Comparison of ENCODE assay signal across 8 cellular contexts in genomic region chr16:30896203-30896889, GRCh38. TPM values are rescaled to one million over a fixed set of nuclear protein-coding genes. Genes with fewer than 3 reads are reported as not detected.
A peak's percentile ranks its signal among the peaks of the same experiment; 100 is the strongest.
DNase-seq lines count a peak whose midpoint lies in the region; ATAC-seq and TF ChIP-seq lines count a peak whose summit lies in the region.

Gene CTF1, plus strand, starts transcription at chr16:30896614. Its CDS starts 30 bp downstream, at chr16:30896644.

- peaks cover 0 to 7% of the 10 kb centered on the region in 2 donors for H3K36me3 Mint-ChIP-seq in CD4-positive, alpha-beta memory T cell

- H2AFZ ChIP-seq in hepatocyte, result peak within 1 kb of the TSS; percentile 74

- 4% methylated on average over 21 of the region's 36 CpGs for WGBS in hepatocyte (ENCODE audit: low lambda C conversion rate, missing lambda C conversion rate)

- no peak for DNase-seq in CD4-positive, alpha-beta memory T cell
- DNase-seq in LHCN-M2 (ENCODE audit: low read depth), result peak; percentile 72
- DNase-seq in astrocyte of the hippocampus (ENCODE audit: low read depth, low spot score), result peak; percentile 94
- DNase-seq in hepatocyte (ENCODE audit: low spot score), result peak; percentile 91
- DNase-seq in posterior cingulate gyrus, result peak in 7 of 10 donors; percentile 42 to 93 (median 58)
- DNase-seq in HuH-7.5 (ENCODE audit: low spot score), result no peak
- DNase-seq in NCI-H2107 (lab: John Stamatoyannopoulos, UW), result no peak

- CTCF ChIA-PET in CD4-positive, alpha-beta memory T cell (lab: Charles Lee; ENCODE audit: partially characterized antibody), result interaction anchor here (0.9 to 8.3 kb wide), 2 partner anchors 52 to 83 kb away, joined by 3 to 124 read pairs; no protein-coding TSS in a partner anchor

- intact Hi-C loops in CD4-positive, alpha-beta memory T cell (cut with micrococcal nuclease), result loop anchor here (2.0 kb wide), 1 partner anchor 60 kb away; the partner anchor contains the start of gene SETD1A
- intact Hi-C loops in posterior cingulate gyrus (cut with DNase I), result no loop called here

- H3K79me2 ChIP-seq in hepatocyte, result peaks cover 21% of the 10 kb centered on the region

- H3K27me3 ChIP-seq in CD4-positive, alpha-beta memory T cell (ENCODE audit: insufficient read depth, low read length), result no peaks in the 10 kb centered on the region
- no peaks in the 10 kb centered on the region for H3K27me3 ChIP-seq in hepatocyte

- H3K27me3 Mint-ChIP-seq in CD4-positive, alpha-beta memory T cell, result no peaks in the 10 kb centered on the region

- H3K4me1 Mint-ChIP-seq in CD4-positive, alpha-beta memory T cell, result peaks cover 30 to 60% (median 45%) of the 10 kb centered on the region in 4 donors

- H3K4me3 Mint-ChIP-seq in CD4-positive, alpha-beta memory T cell, result peak within 1 kb of the TSS; percentile 59 to 88 (median 79)

- peak within 1 kb of the TSS; percentile 46 for H3K27ac ChIP-seq in CD4-positive, alpha-beta memory T cell (ENCODE audit: low read depth, low read length)
- peak within 1 kb of the TSS; percentile 98 for H3K27ac ChIP-seq in hepatocyte

- H3K4me3 ChIP-seq in CD4-positive, alpha-beta memory T cell (ENCODE audit: low read length in 2 of 2), result no peak within 1 kb of the TSS
- H3K4me3 ChIP-seq in hepatocyte, result peak within 1 kb of the TSS; percentile 30

- no peak for ATAC-seq in GM19397 (IDR thresholded peaks at IDR 0.05; ENCODE audit: unreplicated experiment)

- peaks cover 3% of the 10 kb centered on the region for H3K36me3 ChIP-seq in CD4-positive, alpha-beta memory T cell (ENCODE audit: insufficient read depth, low read length)
- H3K36me3 ChIP-seq in hepatocyte (replicated peaks; ENCODE audit: insufficient read depth, low read depth), result no peaks in the 10 kb centered on the region

- POLR2A ChIA-PET in CD4-positive, alpha-beta memory T cell (lab: Charles Lee; ENCODE audit: partially characterized antibody), result interaction anchor here (0.5 to 10.9 kb wide), 5 partner anchors 20 to 901 kb away, joined by 3 to 177 read pairs (median 4); partner anchors contain the start of gene HIRIP3

- peaks cover 40% of the 10 kb centered on the region for H3K4me1 ChIP-seq in CD4-positive, alpha-beta memory T cell (ENCODE audit: insufficient read depth, low read length)
- peaks cover 31% of the 10 kb centered on the region for H3K4me1 ChIP-seq in hepatocyte (ENCODE audit: insufficient read depth)

- H4K20me1 ChIP-seq in hepatocyte (ENCODE audit: insufficient read depth, poor library complexity, severe bottlenecking), result no peaks in the 10 kb centered on the region

- peak within 1 kb of the TSS; percentile 83 for H3K4me2 ChIP-seq in hepatocyte

- H3K27ac Mint-ChIP-seq in CD4-positive, alpha-beta memory T cell, result peak within 1 kb of the TSS; percentile 83 to 97 (median 90)

- no peaks in the 10 kb centered on the region for H3K9me2 ChIP-seq in hepatocyte (replicated peaks; ENCODE audit: insufficient read depth)

- peaks cover 0 to 3% (median 0%) of the 10 kb centered on the region in 8 donors for H3K9me3 Mint-ChIP-seq in CD4-positive, alpha-beta memory T cell

- TF ChIP-seq CTCF in hepatocyte (IDR thresholded peaks at IDR 0.05; ENCODE audit: poor library complexity), result no peak

- H3K9me3 ChIP-seq in CD4-positive, alpha-beta memory T cell (ENCODE audit: control insufficient read depth in 1 of 2, low read length in 2 of 2), result no peaks in the 10 kb centered on the region
- H3K9me3 ChIP-seq in hepatocyte (ENCODE audit: low read depth), result no peaks in the 10 kb centered on the region

RNA-seq across cellular contexts. Expression of gene CTF1, which starts in this region (rescaled TPM):
- total RNA-seq in CD4-positive, alpha-beta memory T cell, result under 1 TPM; 0.19 to 0.26 TPM
- polyA plus RNA-seq in CD4-positive, alpha-beta memory T cell, result not detected
- total RNA-seq in LHCN-M2 (2014; rRNA removed) (2.5 and 4.1 TPM in 2 replicates), hepatocyte (1.1 and 1.7 TPM in 2 replicates)
- 13.3 TPM for polyA plus RNA-seq in LHCN-M2 (2012)
- 13.0 and 18.2 TPM in 2 replicates for polyA plus RNA-seq in hepatocyte

Comparison
In these comparisons a context has a peak if more than half of its experiments do, and no peak if none do; other contexts are left out.
1. RNA of gene CTF1 (polyA plus RNA-seq): 13.0 to 18.2 TPM in hepatocyte; not detected in CD4-positive, alpha-beta memory T cell; every median in the first group is over 10 times any median in the second.
2. DNase-seq: peak in LHCN-M2 (single experiment), astrocyte of the hippocampus (single experiment), hepatocyte (single experiment) and posterior cingulate gyrus (7 of 10); none in CD4-positive, alpha-beta memory T cell (0 of 5), HuH-7.5 (single experiment) and NCI-H2107 (single experiment).